Comparison of ENCODE assay signal across 8 cellular contexts in the genomic region with DNA sequence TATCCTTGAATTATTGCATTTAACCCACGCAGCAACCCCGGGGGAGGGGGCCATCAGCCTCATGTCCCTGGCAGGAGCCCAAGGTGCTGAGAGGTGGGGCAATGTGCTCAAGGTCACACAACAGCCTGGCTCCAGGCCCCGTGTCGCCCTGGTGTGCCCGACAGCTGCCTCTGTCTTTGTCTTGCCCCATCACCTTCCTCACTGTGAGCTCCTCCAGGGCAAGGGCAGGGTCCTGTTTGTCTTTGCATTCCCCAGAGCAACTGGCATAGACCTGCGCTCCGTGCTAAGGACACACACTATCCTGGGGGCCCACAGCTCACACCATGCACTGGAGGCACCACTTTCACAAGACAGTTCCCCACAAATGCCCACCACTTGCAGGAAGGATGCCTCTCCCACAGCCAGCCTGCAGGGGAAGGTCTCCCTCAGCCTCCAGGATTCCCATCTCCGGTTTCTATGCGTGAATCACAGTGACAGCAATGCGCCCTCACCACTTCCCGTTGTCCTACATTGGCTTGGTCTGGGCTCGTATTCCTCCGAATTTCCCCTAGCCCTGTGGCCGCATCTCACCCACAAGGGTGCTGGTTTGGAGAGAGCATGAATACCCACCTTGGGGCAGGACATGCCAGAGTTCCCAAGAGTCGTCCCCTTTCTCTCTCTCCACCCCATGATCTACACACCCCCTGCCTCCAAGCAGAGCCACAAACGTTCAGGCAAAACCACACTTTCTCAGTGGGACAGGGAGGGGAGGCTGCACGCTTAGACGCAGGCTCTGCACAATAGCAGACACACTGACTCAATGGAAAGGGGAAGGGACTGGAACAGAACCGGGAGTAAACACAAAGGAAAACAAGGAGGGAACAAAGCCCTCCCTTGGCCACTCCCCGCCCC.
DNase-seq lines count a peak whose midpoint lies in the region; ATAC-seq and TF ChIP-seq lines count a peak whose summit lies in the region.

No MANE protein-coding gene starts in this region.

- H3K9me3 ChIP-seq in iPS-18a (ENCODE audit: control insufficient read depth, low read depth, low read length) = no peaks in the 10 kb centered on the region

- in situ Hi-C loops in KBM-7 (cut with MboI; ENCODE audit: low pct_unique_long_range_greater_than_20kb, low sequenced_read_pairs) (no loop called here), GM13976 (cut with MboI; ENCODE audit: low sequenced_read_pairs, unreplicated experiment) (no loop called here)

- peak overlapping the region; percentile 68 for H3K9ac ChIP-seq in iPS-18a (ENCODE audit: low read length)

- ATAC-seq in HG03108 (IDR thresholded peaks at IDR 0.05; ENCODE audit: unreplicated experiment) = no peak

- H3K4me1 ChIP-seq in iPS-18a (ENCODE audit: control insufficient read depth, low read depth, low read length) = peaks cover 78% of the 10 kb centered on the region

- peak overlapping the region; percentile 93 for H3K27ac ChIP-seq in iPS-18a (ENCODE audit: low read length)
- H3K27ac ChIP-seq in skin epidermis = peak overlapping the region; percentile 56 to 98 (median 92)

- TF ChIP-seq CTCF in AG09309 (IDR thresholded peaks at IDR 0.05; ENCODE audit: control insufficient read depth, insufficient read depth, low read depth, low read length, missing control alignments) = peak; percentile 34
- TF ChIP-seq CTCF in GM13976 (IDR thresholded peaks at IDR 0.05; ENCODE audit: borderline replicate concordance, control extremely low read depth, extremely low read depth, insufficient read depth, missing control alignments) = no peak

- H3K4me3 ChIP-seq in AG09309 (ENCODE audit: control insufficient read depth, low read depth, low read length) (peak overlapping the region; percentile 26), iPS-18a (ENCODE audit: low read length) (peak overlapping the region; percentile 31), skin epidermis (peak overlapping the region in 4 of 7 experiments; percentile 4 to 25 (median 12))

- no peaks in the 10 kb centered on the region for H3K36me3 ChIP-seq in iPS-18a (ENCODE audit: control insufficient read depth, low read depth, low read length)

- H3K27me3 ChIP-seq in iPS-18a (ENCODE audit: control insufficient read depth, insufficient read depth, low read length) = no peaks in the 10 kb centered on the region

- DNase-seq in AG09309 (ENCODE audit: low read depth) = peak; percentile 51
- DNase-seq in KBM-7 = peak; percentile 63
- DNase-seq in amniotic stem cell (lab: John Stamatoyannopoulos, UW) = peak; percentile 78
- no peak for DNase-seq in GM13976 (ENCODE audit: low spot score)
- no peak for DNase-seq in NCI-H1694 (lab: John Stamatoyannopoulos, UW)

Comparison
In these comparisons a context has a peak if more than half of its experiments do, and no peak if none do; other contexts are left out.
1. DNase-seq: peak in AG09309 (single experiment), KBM-7 (single experiment) and amniotic stem cell (single experiment); none in GM13976 (single experiment) and NCI-H1694 (single experiment).
2. Peak in every context shown above with its lines, with median percentiles within 50 percentile points of each other: H3K4me3 ChIP-seq.